Comparison of ENCODE assay signal across 17 cellular contexts in the genomic region with DNA sequence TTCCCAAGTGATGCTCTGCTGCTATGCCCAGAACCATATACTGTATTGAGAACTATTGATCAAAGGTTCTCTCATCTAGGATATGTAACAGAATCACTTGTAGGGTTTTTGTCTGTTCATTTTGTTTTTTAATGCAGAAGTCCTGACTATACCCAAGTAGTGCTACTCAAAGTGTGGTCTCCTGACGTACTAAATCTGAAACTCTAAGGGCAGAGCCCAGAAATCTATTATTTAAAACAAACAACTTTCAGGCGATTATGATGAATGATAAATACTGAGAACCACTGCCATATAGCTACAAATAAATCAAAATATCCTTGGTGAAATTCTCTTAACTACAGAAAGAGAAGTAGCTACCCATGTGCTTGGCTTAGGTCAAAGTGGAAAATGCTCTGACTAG.
DNase-seq lines count a peak whose midpoint lies in the region; ATAC-seq and TF ChIP-seq lines count a peak whose summit lies in the region.
"Had no signal": no experiment of that assay in that cellular context is flagged by ENCODE, and none has a peak within 500 bp of the region (broad histone marks: within the 10 kb centered on the region; RNA-seq: fewer than 3 reads in every experiment).

No MANE protein-coding gene starts in this region.

- H3K4me3 Mint-ChIP-seq in stimulated activated naive CD8-positive, alpha-beta T cell treated with anti-CD3 and anti-CD28 coated beads, Interleukin-15, Interleukin-2, amounts not matched to agents 100 ng/mL and 50 ng/mL, for 24 hours, result no peak overlapping the region
- peak overlapping the region in 1 of 2 donors; percentile 62 for H3K4me3 Mint-ChIP-seq in stimulated activated naive CD8-positive, alpha-beta T cell treated with anti-CD3 and anti-CD28 coated beads, Interleukin-15, amount 100 ng/mL, for 72 hours

- no peaks in the 10 kb centered on the region for H3K27me3 Mint-ChIP-seq in stimulated activated naive CD8-positive, alpha-beta T cell treated with anti-CD3 and anti-CD28 coated beads, Interleukin-15, Interleukin-2, amounts not matched to agents 100 ng/mL and 50 ng/mL, for 24 hours
- H3K27me3 Mint-ChIP-seq in stimulated activated naive CD8-positive, alpha-beta T cell treated with anti-CD3 and anti-CD28 coated beads, Interleukin-15, amount 100 ng/mL, for 72 hours, result no peaks in the 10 kb centered on the region

- DNase-seq in stimulated activated naive CD8-positive, alpha-beta T cell treated with anti-CD3 and anti-CD28 coated beads, Interleukin-15, amount 100 ng/mL, for 72 hours, result no peak
- DNase-seq in D341Med (ENCODE audit: low spot score) (no peak), T-helper 9 cell (no peak), amniotic stem cell (lab: John Stamatoyannopoulos, UW) (no peak)
- DNase-seq: activated CD8-positive, alpha-beta memory T cell treated with anti-CD3 and anti-CD28 coated beads, Interleukin-2, amount 50 U/mL, for 48 hours; colonic mucosa; DMS53; heart left ventricle; kidney glomerular epithelial cell; MG63; NCI-H2107; SHP77 had no signal

- H3K4me3 ChIP-seq in WI38 (ENCODE audit: low read depth, low read length), result peak overlapping the region; percentile 18; the same call in 1 of the 2 replicates
- H3K4me3 ChIP-seq: colonic mucosa, heart left ventricle, MG63 had no signal

- ATAC-seq in stimulated activated naive CD8-positive, alpha-beta T cell treated with anti-CD3 and anti-CD28 coated beads, Interleukin-15, amount 100 ng/mL, for 72 hours, result no peak
- peak; percentile 47 for ATAC-seq in HG02610 (IDR thresholded peaks at IDR 0.05; ENCODE audit: unreplicated experiment)
- ATAC-seq in HG03457 (IDR thresholded peaks at IDR 0.05; ENCODE audit: unreplicated experiment), result no peak
- ATAC-seq: HCT116, heart left ventricle had no signal

- H3K27ac Mint-ChIP-seq in stimulated activated naive CD8-positive, alpha-beta T cell treated with anti-CD3 and anti-CD28 coated beads, Interleukin-15, Interleukin-2, amounts not matched to agents 100 ng/mL and 50 ng/mL, for 24 hours, result peak overlapping the region; percentile 67
- no peak overlapping the region for H3K27ac Mint-ChIP-seq in stimulated activated naive CD8-positive, alpha-beta T cell treated with anti-CD3 and anti-CD28 coated beads, Interleukin-15, amount 100 ng/mL, for 72 hours

- TF ChIP-seq CTCF in WI38 (IDR thresholded peaks at IDR 0.05; ENCODE audit: low read depth, low read length), result no peak

- peaks cover 89% of the 10 kb centered on the region for H3K4me1 Mint-ChIP-seq in stimulated activated naive CD8-positive, alpha-beta T cell treated with anti-CD3 and anti-CD28 coated beads, Interleukin-15, Interleukin-2, amounts not matched to agents 100 ng/mL and 50 ng/mL, for 24 hours (ENCODE audit: low read depth)
- H3K4me1 Mint-ChIP-seq in stimulated activated naive CD8-positive, alpha-beta T cell treated with anti-CD3 and anti-CD28 coated beads, Interleukin-15, amount 100 ng/mL, for 72 hours, result peaks cover 82% of the 10 kb centered on the region

- no peaks in the 10 kb centered on the region for H3K9me3 Mint-ChIP-seq in stimulated activated naive CD8-positive, alpha-beta T cell treated with anti-CD3 and anti-CD28 coated beads, Interleukin-15, Interleukin-2, amounts not matched to agents 100 ng/mL and 50 ng/mL, for 24 hours
- H3K9me3 Mint-ChIP-seq in stimulated activated naive CD8-positive, alpha-beta T cell treated with anti-CD3 and anti-CD28 coated beads, Interleukin-15, amount 100 ng/mL, for 72 hours, result no peaks in the 10 kb centered on the region

- peaks cover 29% of the 10 kb centered on the region for H3K36me3 Mint-ChIP-seq in stimulated activated naive CD8-positive, alpha-beta T cell treated with anti-CD3 and anti-CD28 coated beads, Interleukin-15, Interleukin-2, amounts not matched to agents 100 ng/mL and 50 ng/mL, for 24 hours (ENCODE audit: low read depth)
